1 cellular context compared by ENCODE assay signal in the genomic region with DNA sequence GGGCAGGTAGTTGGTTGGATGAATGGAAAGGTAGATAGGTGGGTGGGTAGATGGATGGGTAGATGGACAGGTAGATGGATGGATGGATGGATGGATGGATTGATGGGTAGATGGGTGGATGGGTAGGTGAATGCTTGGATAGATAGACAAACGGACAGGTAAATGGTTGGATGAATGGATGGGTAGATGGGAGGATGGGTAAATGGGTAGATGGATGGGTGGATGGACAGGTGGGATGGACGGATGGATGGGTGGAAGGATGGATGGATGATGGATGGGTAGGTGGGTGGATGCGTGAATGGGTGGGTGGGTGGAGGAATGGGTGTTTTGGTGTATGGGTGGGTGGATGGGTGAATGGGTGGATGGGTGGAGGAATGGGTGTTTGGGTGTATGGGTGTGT.
TF ChIP-seq lines count a peak whose summit lies in the region.

No MANE protein-coding gene starts in this region.

TF ChIP-seq in H1, 55 proteins besides CTCF, POLR2A, EP300 and RAD21:
- TF ChIP-seq CBX5 (IDR thresholded peaks at IDR 0.05; ENCODE audit: low read depth, low read length) (no peak), SP4 (IDR thresholded peaks at IDR 0.05; ENCODE audit: low read length) (no peak), CTBP2 (IDR thresholded peaks at IDR 0.05; ENCODE audit: borderline replicate concordance, insufficient read depth, insufficient read length, low read length) (no peak), HDAC2 (IDR thresholded peaks at IDR 0.05; ENCODE audit: borderline replicate concordance in 1 of 2, low read depth in 2 of 2, low read length in 2 of 2) (no peak), TAF7 (optimal IDR thresholded peaks at IDR 0.05; ENCODE audit: borderline replicate concordance, low read depth, low read length) (no peak), EZH2 (IDR thresholded peaks at IDR 0.05; ENCODE audit: low read depth, low read length, severe bottlenecking) (no peak), FOSL1 (IDR thresholded peaks at IDR 0.05; ENCODE audit: insufficient read depth, low read depth, low read length) (no peak), SRF (IDR thresholded peaks at IDR 0.05; ENCODE audit: low read depth, low read length) (no peak), TBP (IDR thresholded peaks at IDR 0.05; ENCODE audit: low read depth, low read length) (no peak), MAFK (IDR thresholded peaks at IDR 0.05; ENCODE audit: low read depth, low read length) (no peak), GTF2F1 (IDR thresholded peaks at IDR 0.05; ENCODE audit: borderline replicate concordance, low read depth, low read length) (no peak), ASH2L (IDR thresholded peaks at IDR 0.05; ENCODE audit: low read length) (no peak), POLR2AphosphoS5 (IDR thresholded peaks at IDR 0.05; ENCODE audit: low read depth, low read length) (no peak)
- TF ChIP-seq, protein P1, sequence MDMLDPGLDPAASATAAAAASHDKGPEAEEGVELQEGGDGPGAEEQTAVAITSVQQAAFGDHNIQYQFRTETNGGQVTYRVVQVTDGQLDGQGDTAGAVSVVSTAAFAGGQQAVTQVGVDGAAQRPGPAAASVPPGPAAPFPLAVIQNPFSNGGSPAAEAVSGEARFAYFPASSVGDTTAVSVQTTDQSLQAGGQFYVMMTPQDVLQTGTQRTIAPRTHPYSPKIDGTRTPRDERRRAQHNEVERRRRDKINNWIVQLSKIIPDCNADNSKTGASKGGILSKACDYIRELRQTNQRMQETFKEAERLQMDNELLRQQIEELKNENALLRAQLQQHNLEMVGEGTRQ (IDR thresholded peaks at IDR 0.05; ENCODE audit: low read length): no peak
- TF ChIP-seq, protein P2, sequence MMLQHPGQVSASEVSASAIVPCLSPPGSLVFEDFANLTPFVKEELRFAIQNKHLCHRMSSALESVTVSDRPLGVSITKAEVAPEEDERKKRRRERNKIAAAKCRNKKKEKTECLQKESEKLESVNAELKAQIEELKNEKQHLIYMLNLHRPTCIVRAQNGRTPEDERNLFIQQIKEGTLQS (IDR thresholded peaks at IDR 0.05; ENCODE audit: insufficient read depth, low read depth, low read length): no peak
